In genomic region chr14:68553326-68553725, GRCh38 we compare ENCODE assay signal across 12 cellular contexts.
A peak's percentile ranks its signal among the peaks of the same experiment; 100 is the strongest.
DNase-seq lines count a peak whose midpoint lies in the region; ATAC-seq and TF ChIP-seq lines count a peak whose summit lies in the region.
"Had no signal": no experiment of that assay in that cellular context is flagged by ENCODE, and none has a peak within 500 bp of the region (broad histone marks: within the 10 kb centered on the region; RNA-seq: fewer than 3 reads in every experiment).

No MANE protein-coding gene starts in this region.

- H3K27me3 ChIP-seq in mucosa of rectum (ENCODE audit: control insufficient read depth in 2 of 2, insufficient read depth in 2 of 2, low read length in 2 of 2) (no peaks in the 10 kb centered on the region), tibial artery (no peaks in the 10 kb centered on the region)

- H3K27ac Mint-ChIP-seq in IgD-negative memory B cell = peak overlapping the region in 2 of 3 donors; percentile 10 to 59

- H3K4me3 ChIP-seq in mucosa of rectum (ENCODE audit: low read length in 2 of 2) = no peak overlapping the region
- H3K4me3 ChIP-seq in tibial artery = no peak overlapping the region

- intact Hi-C loops in tibial artery (cut with DNase I; ENCODE audit: low total_unique reads) = no loop called here

- peaks cover 9 to 13% of the 10 kb centered on the region in 2 donors for H3K4me1 ChIP-seq in mucosa of rectum (ENCODE audit: control insufficient read depth in 2 of 2, insufficient read depth in 2 of 2, low read length in 2 of 2)
- H3K4me1 ChIP-seq in tibial artery = peaks cover 0 to 71% (median 57%) of the 10 kb centered on the region in 4 donors

- H3K9me3 ChIP-seq in mucosa of rectum (ENCODE audit: control insufficient read depth in 2 of 2, low read length in 2 of 2) (no peaks in the 10 kb centered on the region), tibial artery (no peaks in the 10 kb centered on the region)

- H3K27ac ChIP-seq in epithelial cell of prostate = peak overlapping the region; percentile 100
- peak overlapping the region; percentile 45 to 48 for H3K27ac ChIP-seq in mucosa of rectum (ENCODE audit: low read depth in 2 of 2, low read length in 2 of 2)
- peak overlapping the region; percentile 74 to 94 for H3K27ac ChIP-seq in tibial artery

- H3K36me3 ChIP-seq in mucosa of rectum (ENCODE audit: control insufficient read depth in 2 of 2, insufficient read depth in 2 of 2, low read length in 2 of 2) (no peaks in the 10 kb centered on the region), tibial artery (no peaks in the 10 kb centered on the region)

- CTCF ChIA-PET in HEK293T (lab: Yijun Ruan, JAX) = no interaction called here

- no peak for TF ChIP-seq CTCF in tibial artery (IDR thresholded peaks at IDR 0.05)

- POLR2A ChIA-PET in HEK293T (lab: Yijun Ruan, JAX) = no interaction called here

- H3K4me3 Mint-ChIP-seq in IgD-negative memory B cell = no peak overlapping the region
- H3K4me3 Mint-ChIP-seq: activated T-cell treated with anti-CD3 and anti-CD28 coated beads, Interleukin-2, amount 50 U/mL, for 4 hours had no signal

- peaks cover 15 to 33% (median 31%) of the 10 kb centered on the region in 3 donors for H3K4me1 Mint-ChIP-seq in IgD-negative memory B cell

- no peak overlapping the region for H3K9ac ChIP-seq in mucosa of rectum (ENCODE audit: low read depth in 1 of 2, low read length in 2 of 2)

- no peaks in the 10 kb centered on the region for H3K27me3 Mint-ChIP-seq in IgD-negative memory B cell

- no peaks in the 10 kb centered on the region for H3K9me3 Mint-ChIP-seq in IgD-negative memory B cell
- H3K9me3 Mint-ChIP-seq: activated T-cell treated with anti-CD3 and anti-CD28 coated beads, Interleukin-2, amount 50 U/mL, for 4 hours had no signal

- no peak for DNase-seq in epithelial cell of prostate (ENCODE audit: low read depth, low spot score)
- no peak for DNase-seq in tibial artery
- no peak for DNase-seq in HEK293T (ENCODE audit: extremely low spot score)
- no peak for DNase-seq in NOMO-1 treated with dmso at 0.1 percent for 144 hours (lab: John Stamatoyannopoulos, UW; ENCODE audit: unreplicated experiment)
- DNase-seq: activated T-cell treated with anti-CD3 and anti-CD28 coated beads, Interleukin-2, amount 50 U/mL, for 4 hours; amygdala; left colon had no signal

- no peak for ATAC-seq in GM19035 (IDR thresholded peaks at IDR 0.05; ENCODE audit: unreplicated experiment)
- ATAC-seq in HG03108 (IDR thresholded peaks at IDR 0.05; ENCODE audit: unreplicated experiment) = no peak
- ATAC-seq: activated T-cell treated with anti-CD3 and anti-CD28 coated beads, Interleukin-2, amount 50 U/mL, for 4 hours; HCT116 had no signal

- peaks cover 1% of the 10 kb centered on the region for H3K36me3 Mint-ChIP-seq in IgD-negative memory B cell

TF ChIP-seq in HEK293T, 16 proteins besides CTCF, POLR2A, EP300 and RAD21:
- no peak for TF ChIP-seq HDGF (IDR thresholded peaks at IDR 0.05; ENCODE audit: borderline replicate concordance)
- TF ChIP-seq L3MBTL2 (conservative IDR thresholded peaks at IDR 0.05) = no peak
- no peak for TF ChIP-seq NFRKB (IDR thresholded peaks at IDR 0.05)
- TF ChIP-seq ELF4 (IDR thresholded peaks at IDR 0.05) = no peak
- no peak for TF ChIP-seq ARNT (IDR thresholded peaks at IDR 0.05)
- TF ChIP-seq ZNF384 (IDR thresholded peaks at IDR 0.05) = no peak
- no peak for TF ChIP-seq LEF1 (IDR thresholded peaks at IDR 0.05; ENCODE audit: borderline replicate concordance)
- no peak for TF ChIP-seq FOXM1 (IDR thresholded peaks at IDR 0.05; ENCODE audit: borderline replicate concordance)
- no peak for TF ChIP-seq CTBP1 (IDR thresholded peaks at IDR 0.05; ENCODE audit: borderline replicate concordance)
- no peak for TF ChIP-seq TARDBP (IDR thresholded peaks at IDR 0.05)
- no peak for TF ChIP-seq FOXA1 (IDR thresholded peaks at IDR 0.05)
- TF ChIP-seq PKNOX1 (IDR thresholded peaks at IDR 0.05) = no peak
- TF ChIP-seq BHLHE40 (IDR thresholded peaks at IDR 0.05; ENCODE audit: borderline replicate concordance) = no peak
- TF ChIP-seq SUZ12 (IDR thresholded peaks at IDR 0.05) = no peak

Comparison
In these comparisons a context has a peak if more than half of its experiments do, and no peak if none do; other contexts are left out.
1. H3K27ac ChIP-seq: peak in every context shown above with its lines; median percentile 100 in epithelial cell of prostate; 84 in tibial artery; 46 in mucosa of rectum.